In the genomic region with DNA sequence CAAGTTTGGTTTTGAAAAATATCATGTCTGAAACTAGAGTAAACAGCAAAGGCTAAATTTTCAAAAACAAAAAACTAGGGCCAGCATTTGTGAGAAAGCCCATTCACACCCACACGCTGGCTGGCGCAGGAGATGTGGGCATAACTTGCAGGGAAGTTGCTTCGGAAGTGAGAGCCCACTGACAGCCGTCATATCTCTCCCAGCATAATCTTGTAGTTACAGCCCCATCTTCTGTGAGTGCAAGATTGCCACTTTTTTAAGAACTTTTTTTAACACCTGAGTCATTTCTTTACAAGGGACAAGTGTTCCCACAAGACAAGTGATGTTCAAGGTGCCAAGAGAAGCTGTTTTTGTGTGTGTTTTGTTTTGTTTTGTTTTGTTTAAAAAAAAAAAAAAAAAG, we compare ENCODE assay signal across 23 cellular contexts.
"Had no signal": no experiment of that assay in that cellular context is flagged by ENCODE, and none has a peak within 500 bp of the region (broad histone marks: within the 10 kb centered on the region; RNA-seq: fewer than 3 reads in every experiment).

No MANE protein-coding gene starts in this region.

- H3K4me1 Mint-ChIP-seq: activated CD4-positive, alpha-beta T cell treated with anti-CD3 and anti-CD28 coated beads, Interleukin-2, amount 10 ng/mL, durations not matched to agents 7 days and 5 days; stimulated activated naive B cell treated with anti-CD40 and anti-IgM and Interleukin-4, amounts not matched to agents 10 μg/mL and 1 μg/mL and 100 μg/mL, for 72 hours had no signal

- H3K27me3 Mint-ChIP-seq: activated CD4-positive, alpha-beta T cell treated with anti-CD3 and anti-CD28 coated beads, Interleukin-2, amount 10 ng/mL, durations not matched to agents 7 days and 5 days; dendritic cell treated with granulocyte-macrophage colony-stimulating factor and Interleukin-4, amounts not matched to agents 40 ng/mL and 50 ng/mL, for 4 days had no signal

- H3K27me3 ChIP-seq: brain microvascular endothelial cell, sigmoid colon had no signal

- H3K27ac ChIP-seq: brain microvascular endothelial cell, foreskin keratinocyte, sigmoid colon, WERI-Rb-1 had no signal

- H3K4me3 ChIP-seq: sigmoid colon had no signal

- H3K36me3 Mint-ChIP-seq: activated naive CD4-positive, alpha-beta T cell treated with anti-CD3 and anti-CD28 coated beads, Interleukin-2, amount 50 U/mL, for 72 hours; natural killer cell treated with Interleukin-12 subunit alpha and Interleukin-12 subunit beta and Interleukin-15 and Interleukin-18, amount 100 ng/mL, for 72 hours; stimulated activated naive B cell treated with anti-CD40 and anti-IgM and Interleukin-4, amounts not matched to agents 10 μg/mL and 1 μg/mL and 100 μg/mL, for 72 hours; type B pancreatic cell had no signal

- H3K9me3 Mint-ChIP-seq: activated CD4-positive, alpha-beta T cell treated with anti-CD3 and anti-CD28 coated beads, Interleukin-2, amount 10 ng/mL, durations not matched to agents 7 days and 5 days; activated naive CD4-positive, alpha-beta T cell treated with anti-CD3 and anti-CD28 coated beads, Interleukin-2, amount 50 U/mL, for 72 hours; dendritic cell treated with granulocyte-macrophage colony-stimulating factor and Interleukin-4, amounts not matched to agents 40 ng/mL and 50 ng/mL, for 4 days; natural killer cell treated with Interleukin-12 subunit alpha and Interleukin-12 subunit beta and Interleukin-15 and Interleukin-18, amount 100 ng/mL, for 72 hours; stimulated activated naive B cell treated with anti-CD40 and anti-IgM and Interleukin-4, amounts not matched to agents 10 μg/mL and 1 μg/mL and 100 μg/mL, for 72 hours; type B pancreatic cell had no signal

- H3K27ac Mint-ChIP-seq: activated CD4-positive, alpha-beta T cell treated with anti-CD3 and anti-CD28 coated beads, Interleukin-2, amount 10 ng/mL, durations not matched to agents 7 days and 5 days; activated CD8-positive, alpha-beta T cell treated with anti-CD3 and anti-CD28 coated beads, Interleukin-2, amount 10 ng/mL, durations not matched to agents 7 days and 5 days; activated naive CD4-positive, alpha-beta T cell treated with anti-CD3 and anti-CD28 coated beads, Interleukin-2, amount 50 U/mL, for 72 hours; dendritic cell treated with granulocyte-macrophage colony-stimulating factor and Interleukin-4, amounts not matched to agents 40 ng/mL and 50 ng/mL, for 4 days; natural killer cell treated with Interleukin-12 subunit alpha and Interleukin-12 subunit beta and Interleukin-15 and Interleukin-18, amount 100 ng/mL, for 72 hours; stimulated activated naive B cell treated with anti-CD40 and anti-IgM and Interleukin-4, amounts not matched to agents 10 μg/mL and 1 μg/mL and 100 μg/mL, for 72 hours; T-helper 17 cell; type B pancreatic cell had no signal

- DNase-seq: activated CD4-positive, alpha-beta T cell treated with anti-CD3 and anti-CD28 coated beads, Interleukin-2, amount 10 ng/mL, durations not matched to agents 7 days and 5 days; activated CD4-positive, CD25-positive, alpha-beta regulatory T cell treated with anti-CD3 and anti-CD28 coated beads, Interleukin-2, amount 50 U/mL, for 72 hours; activated CD8-positive, alpha-beta T cell treated with anti-CD3 and anti-CD28 coated beads, Interleukin-2, amount 10 ng/mL, durations not matched to agents 7 days and 5 days; activated gamma-delta T cell treated with Interleukin-2 at 50 U/mL for 16 hours; activated T-cell treated with anti-CD3 and anti-CD28 coated beads, Interleukin-2, amount 50 U/mL, for 1 hour; aorta; brain microvascular endothelial cell; effector CD8-positive, alpha-beta T cell; foreskin keratinocyte; left ventricle myocardium superior; midbrain; nucleus accumbens; sigmoid colon; stimulated activated CD4-positive, alpha-beta T cell treated with anti-CD3 and anti-CD28 coated beads, Interleukin-2, amount 100 ng/mL, for 48 hours; stimulated activated CD8-positive, alpha-beta memory T cell treated with anti-CD3 and anti-CD28 coated beads, Interleukin-4, amount 100 ng/mL, for 48 hours; stimulated activated naive B cell treated with anti-CD40 and anti-IgM and Interleukin-4, amounts not matched to agents 10 μg/mL and 1 μg/mL and 100 μg/mL, for 72 hours; SW 1271; T-helper 17 cell; WERI-Rb-1 had no signal

- H3K9me3 ChIP-seq: sigmoid colon had no signal

- H3K36me3 ChIP-seq: brain microvascular endothelial cell, sigmoid colon, WERI-Rb-1 had no signal

- H3K4me3 Mint-ChIP-seq: activated CD4-positive, alpha-beta T cell treated with anti-CD3 and anti-CD28 coated beads, Interleukin-2, amount 10 ng/mL, durations not matched to agents 7 days and 5 days; activated CD8-positive, alpha-beta T cell treated with anti-CD3 and anti-CD28 coated beads, Interleukin-2, amount 10 ng/mL, durations not matched to agents 7 days and 5 days; dendritic cell treated with granulocyte-macrophage colony-stimulating factor and Interleukin-4, amounts not matched to agents 40 ng/mL and 50 ng/mL, for 4 days; natural killer cell treated with Interleukin-12 subunit alpha and Interleukin-12 subunit beta and Interleukin-15 and Interleukin-18, amount 100 ng/mL, for 72 hours; stimulated activated naive B cell treated with anti-CD40 and anti-IgM and Interleukin-4, amounts not matched to agents 10 μg/mL and 1 μg/mL and 100 μg/mL, for 72 hours; T-helper 17 cell; type B pancreatic cell had no signal
